14 cellular contexts compared by ENCODE assay signal in the genomic region with DNA sequence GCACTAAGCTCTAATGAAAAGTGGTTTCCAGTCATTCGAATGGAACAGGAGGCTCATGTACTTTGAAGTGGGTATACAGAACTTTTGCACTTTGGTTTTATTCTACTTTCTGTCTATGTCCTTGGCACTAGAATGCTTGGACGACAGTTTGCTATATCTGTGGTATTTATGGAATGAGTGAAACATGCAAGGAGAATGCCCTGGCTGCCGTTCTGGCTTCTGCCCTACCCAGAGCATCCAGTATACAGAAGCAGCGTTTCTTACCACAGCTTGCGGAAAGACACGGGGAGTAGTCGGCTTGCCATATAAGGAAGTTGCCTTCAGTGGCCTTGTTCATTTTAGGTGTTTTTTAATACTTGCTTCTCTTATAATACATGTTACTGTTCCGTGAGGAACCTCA.
A peak's percentile ranks its signal among the peaks of the same experiment; 100 is the strongest.
DNase-seq lines count a peak whose midpoint lies in the region; ATAC-seq, FAIRE-seq and TF ChIP-seq lines count a peak whose summit lies in the region.
"Had no signal": no experiment of that assay in that cellular context is flagged by ENCODE, and none has a peak within 500 bp of the region (broad histone marks: within the 10 kb centered on the region; RNA-seq: fewer than 3 reads in every experiment).

No MANE protein-coding gene starts in this region.

- no peak overlapping the region for H2BK5ac ChIP-seq in H1 (ENCODE audit: low read depth, low read length)

- H3K4me1 ChIP-seq in H1 (replicated peaks in 1 of 4; ENCODE audit: control insufficient read depth in 3 of 4, insufficient read depth in 4 of 4, low read length in 3 of 4) (no peaks in the 10 kb centered on the region), left lung (peaks cover 0 to 11% of the 10 kb centered on the region in 2 donors)

- no peak overlapping the region for H3K4ac ChIP-seq in H1 (replicated peaks; ENCODE audit: insufficient read length, low read depth, low read length)

- H2AFZ ChIP-seq in H1 (ENCODE audit: low read length): no peak overlapping the region

- peaks cover 4% of the 10 kb centered on the region for H3K9me3 Mint-ChIP-seq in T-helper 2 cell treated with Interferon-gamma antibody and Interleukin-4, amounts not matched to agents 5 μg/mL and 100 μg/mL, for 36 hours
- H3K9me3 Mint-ChIP-seq: activated B cell treated with CpG ODN at 0.5 μM for 24 hours; memory B cell; stimulated activated naive B cell treated with anti-CD40 and anti-IgM and Interleukin-4, amounts not matched to agents 10 μg/mL and 1 μg/mL and 100 μg/mL, for 72 hours had no signal

- no peak overlapping the region for H3K4me2 ChIP-seq in H1 (ENCODE audit: insufficient read depth in 1 of 2, low read depth in 2 of 2, low read length in 2 of 2)

- H3K27me3 Mint-ChIP-seq in T-helper 2 cell treated with Interferon-gamma antibody and Interleukin-4, amounts not matched to agents 5 μg/mL and 100 μg/mL, for 36 hours (ENCODE audit: low read depth): no peaks in the 10 kb centered on the region
- H3K27me3 Mint-ChIP-seq: activated B cell treated with CpG ODN at 0.5 μM for 24 hours; memory B cell; stimulated activated naive B cell treated with anti-CD40 and anti-IgM and Interleukin-4, amounts not matched to agents 10 μg/mL and 1 μg/mL and 100 μg/mL, for 72 hours had no signal

- H3K79me2 ChIP-seq in H1 (ENCODE audit: control insufficient read depth in 1 of 2, insufficient read depth in 2 of 2, low read length in 2 of 2): peaks cover 0 to 4% of the 10 kb centered on the region in 2 experiments; a peak in 2 of 4 replicates

- H2BK20ac ChIP-seq in H1 (ENCODE audit: low read length): no peak overlapping the region

- H3K36me3 Mint-ChIP-seq in T-helper 2 cell treated with Interferon-gamma antibody and Interleukin-4, amounts not matched to agents 5 μg/mL and 100 μg/mL, for 36 hours (ENCODE audit: low read depth): peaks cover 12% of the 10 kb centered on the region

- peak; percentile 43 for ATAC-seq in left lung
- ATAC-seq in GM18873 (IDR thresholded peaks at IDR 0.05; ENCODE audit: low FRiP score, unreplicated experiment): no peak
- ATAC-seq in GM19324 (IDR thresholded peaks at IDR 0.05; ENCODE audit: low FRiP score, unreplicated experiment): no peak
- ATAC-seq: stimulated activated naive B cell treated with anti-CD40 and anti-IgM and Interleukin-4, amounts not matched to agents 10 μg/mL and 1 μg/mL and 100 μg/mL, for 72 hours had no signal

- H3K27ac Mint-ChIP-seq in T-helper 2 cell treated with Interferon-gamma antibody and Interleukin-4, amounts not matched to agents 5 μg/mL and 100 μg/mL, for 36 hours: no peak overlapping the region
- H3K27ac Mint-ChIP-seq: activated B cell treated with CpG ODN at 0.5 μM for 24 hours; CD14-positive monocyte; memory B cell; stimulated activated naive B cell treated with anti-CD40 and anti-IgM and Interleukin-4, amounts not matched to agents 10 μg/mL and 1 μg/mL and 100 μg/mL, for 72 hours had no signal

- H2BK15ac ChIP-seq in H1 (ENCODE audit: low read length): no peak overlapping the region

- no peak for TF ChIP-seq EP300 in H1 (IDR thresholded peaks at IDR 0.05; ENCODE audit: borderline replicate concordance in 1 of 2, low read depth in 2 of 2, low read length in 2 of 2)

- 98% methylated on average over 6 of the region's 8 CpGs; no CpG with 5 or more reads in 1 of the 2 experiments for WGBS in H1 (ENCODE audit: extremely low coverage in 1 of 2, insufficient coverage in 1 of 2, insufficient read length in 1 of 2, insufficient replicate concordance in 2 of 2, low coverage in 1 of 2, low lambda C conversion rate in 2 of 2, missing lambda C conversion rate in 1 of 2), 2 experiments

- H3K27ac ChIP-seq in H1 (ENCODE audit: low read depth, low read length) (no peak overlapping the region), left lung (no peak overlapping the region)

- no peak overlapping the region for H3K9ac ChIP-seq in H1 (replicated peaks in 1 of 4; ENCODE audit: extremely low read depth in 1 of 4, low read depth in 3 of 4, low read length in 3 of 4)

- no peak overlapping the region for H4K91ac ChIP-seq in H1 (replicated peaks; ENCODE audit: insufficient read length, low read length)

- H3K36me3 ChIP-seq in H1 (ENCODE audit: control insufficient read depth in 2 of 4, insufficient read depth in 4 of 4, low read length in 3 of 4) (no peaks in the 10 kb centered on the region), left lung (no peaks in the 10 kb centered on the region)

- POLR2A ChIA-PET in H1 (lab: Charles Lee; ENCODE audit: partially characterized antibody): no interaction called here

- H4K20me1 ChIP-seq in H1 (replicated peaks in 1 of 2; ENCODE audit: control insufficient read depth in 1 of 2, insufficient read depth in 2 of 2, low read length in 2 of 2): no peaks in the 10 kb centered on the region

- H3K18ac ChIP-seq in H1 (ENCODE audit: extremely low read depth, low read length): no peak overlapping the region

- H3K23me2 ChIP-seq in H1 (ENCODE audit: low read depth, low read length): no peaks in the 10 kb centered on the region

- peaks cover 9% of the 10 kb centered on the region for H3K4me1 Mint-ChIP-seq in T-helper 2 cell treated with Interferon-gamma antibody and Interleukin-4, amounts not matched to agents 5 μg/mL and 100 μg/mL, for 36 hours (ENCODE audit: low read depth)

- TF ChIP-seq POLR2A in H1 (IDR thresholded peaks at IDR 0.05; ENCODE audit: control extremely low read depth in 1 of 2, low read depth in 2 of 2, low read length in 2 of 2): no peak

- H3K27me3 ChIP-seq in H1 (replicated peaks in 1 of 4; ENCODE audit: control insufficient read depth in 3 of 4, extremely low read depth in 1 of 4, insufficient read depth in 3 of 4, low read length in 3 of 4) (no peaks in the 10 kb centered on the region), left lung (no peaks in the 10 kb centered on the region)

- TF ChIP-seq RAD21 in H1 (IDR thresholded peaks at IDR 0.05 in 1 of 2, conservative IDR thresholded peaks at IDR 0.05 in 1 of 2; ENCODE audit: low read depth in 2 of 2, low read length in 2 of 2): no peak

- H2BK120ac ChIP-seq in H1 (replicated peaks; ENCODE audit: low read depth, low read length): no peak overlapping the region

- H3K4me3 ChIP-seq in H1 (ENCODE audit: extremely low read depth in 1 of 4, insufficient read depth in 2 of 4, low read depth in 3 of 4, low read length in 4 of 4): no peak overlapping the region
- H3K4me3 ChIP-seq in left lung: no peak overlapping the region

- H3K4me3 Mint-ChIP-seq in T-helper 2 cell treated with Interferon-gamma antibody and Interleukin-4, amounts not matched to agents 5 μg/mL and 100 μg/mL, for 36 hours: no peak overlapping the region
- H3K4me3 Mint-ChIP-seq: activated B cell treated with CpG ODN at 0.5 μM for 24 hours; CD14-positive monocyte; memory B cell; stimulated activated naive B cell treated with anti-CD40 and anti-IgM and Interleukin-4, amounts not matched to agents 10 μg/mL and 1 μg/mL and 100 μg/mL, for 72 hours had no signal

- H4K5ac ChIP-seq in H1 (ENCODE audit: insufficient read length, low read depth, low read length): no peak overlapping the region

- H3K56ac ChIP-seq in H1 (replicated peaks; ENCODE audit: insufficient read length, low read depth, low read length): no peak overlapping the region

- FAIRE-seq in H1 (lab: Jason Lieb, UNC): no peak

- TF ChIP-seq CTCF in H1 (IDR thresholded peaks at IDR 0.05; ENCODE audit: control extremely low read depth in 1 of 3, insufficient read depth in 1 of 3, low read depth in 1 of 3, low read length in 3 of 3): no peak
- no peak for TF ChIP-seq CTCF in left lung (IDR thresholded peaks at IDR 0.05)

- no peaks in the 10 kb centered on the region for H3K79me1 ChIP-seq in H1 (ENCODE audit: low read depth, low read length)

- DNase-seq in AG08395 (ENCODE audit: low spot score): peak; percentile 64
- DNase-seq in LoVo (ENCODE audit: low spot score): peak; percentile 7
- DNase-seq in H1 (ENCODE audit: low read depth in 1 of 2, low spot score in 2 of 2): no peak
- no peak for DNase-seq in left lung
- no peak for DNase-seq in NCI-H1417 (lab: John Stamatoyannopoulos, UW)
- DNase-seq in T-helper 2 cell treated with Interferon-gamma antibody and Interleukin-4, amounts not matched to agents 5 μg/mL and 100 μg/mL, for 36 hours (ENCODE audit: low spot score): no peak
- DNase-seq: activated B cell treated with CpG ODN at 0.5 μM for 24 hours; NCI-H1417 treated with DMSO at 0.1 percent for 48 hours; stimulated activated CD4-positive, alpha-beta T cell treated with anti-CD3 and anti-CD28 coated beads, Interleukin-12 subunit alpha, Interleukin-12 subunit beta, amount 100 ng/mL, for 4 hours; stimulated activated naive B cell treated with anti-CD40 and anti-IgM and Interleukin-4, amounts not matched to agents 10 μg/mL and 1 μg/mL and 100 μg/mL, for 72 hours had no signal

- CTCF ChIA-PET in H1 (lab: Charles Lee; ENCODE audit: partially characterized antibody): no interaction called here

- H3K23ac ChIP-seq in H1 (ENCODE audit: insufficient read length): no peak overlapping the region

- H2AK5ac ChIP-seq in H1 (ENCODE audit: low read depth, low read length): no peak overlapping the region

- no peak overlapping the region for H4K8ac ChIP-seq in H1 (ENCODE audit: extremely low read depth, insufficient read depth, low read length)

- no peak overlapping the region for H2BK12ac ChIP-seq in H1 (ENCODE audit: low read depth, low read length)

- H3K9me3 ChIP-seq in H1 (ENCODE audit: insufficient read depth in 2 of 2, low read depth in 1 of 2, low read length in 1 of 2) (no peaks in the 10 kb centered on the region), left lung (no peaks in the 10 kb centered on the region)

- intact Hi-C loops in left lung (cut with DNase I): no loop called here

- H3K14ac ChIP-seq in H1 (ENCODE audit: insufficient read length): no peak overlapping the region

TF ChIP-seq in H1, 55 proteins besides CTCF, POLR2A, EP300 and RAD21:
- TF ChIP-seq RBBP5 (IDR thresholded peaks at IDR 0.05; ENCODE audit: borderline replicate concordance, low read depth, low read length) (no peak), SRF (IDR thresholded peaks at IDR 0.05; ENCODE audit: low read depth, low read length) (peak; percentile 8; the same call in 1 of the 2 replicates)

Comparison
In these comparisons a context has a peak if more than half of its experiments do, and no peak if none do; other contexts are left out.
1. DNase-seq: peak in AG08395 (single experiment) and LoVo (single experiment); none in H1 (0 of 2), left lung (0 of 2), NCI-H1417 (0 of 3) and T-helper 2 cell treated with Interferon-gamma antibody and Interleukin-4, amounts not matched to agents 5 μg/mL and 100 μg/mL, for 36 hours (single experiment).